24 cellular contexts compared by ENCODE assay signal in the genomic region with DNA sequence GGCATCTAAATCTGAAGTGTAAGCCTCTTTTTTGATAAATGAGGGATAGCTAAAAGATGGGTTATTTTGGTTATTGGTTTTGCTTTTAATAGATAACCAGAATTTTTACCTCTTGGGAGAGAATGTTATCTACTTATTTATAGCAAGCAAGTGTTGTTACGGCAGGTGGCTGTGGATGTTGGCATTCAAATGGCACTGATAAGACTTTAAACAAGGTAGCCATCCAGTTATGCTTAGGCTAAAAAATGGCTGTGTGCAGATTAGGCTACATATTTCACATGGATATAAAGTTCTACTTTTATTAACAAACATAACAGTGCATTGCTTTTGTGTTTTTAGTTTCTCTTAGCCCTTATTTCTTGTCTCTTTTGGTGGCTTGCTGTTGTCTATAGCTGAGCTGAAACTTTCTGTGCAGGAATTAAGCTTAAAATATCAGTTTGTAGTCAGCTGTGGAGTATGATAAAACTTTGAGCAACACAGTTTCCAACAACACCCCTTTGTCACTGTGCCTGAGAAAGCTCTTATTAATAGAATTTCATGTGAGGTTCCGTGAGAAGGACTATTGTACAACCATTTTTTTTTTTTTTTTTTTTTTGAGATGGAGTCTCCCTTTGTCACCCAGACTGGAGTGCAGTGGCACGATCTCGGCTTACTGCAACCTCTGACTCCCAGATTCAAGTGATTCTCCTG.
"Had no signal": no experiment of that assay in that cellular context is flagged by ENCODE, and none has a peak within 500 bp of the region (broad histone marks: within the 10 kb centered on the region; RNA-seq: fewer than 3 reads in every experiment).

No MANE protein-coding gene starts in this region.

- ATAC-seq: activated CD8-positive, alpha-beta T cell treated with anti-CD3 and anti-CD28 coated beads, Interleukin-2, amount 10 ng/mL, durations not matched to agents 7 days and 5 days; body of pancreas; WTC11 had no signal

- DNase-seq: activated CD4-positive, alpha-beta T cell treated with anti-CD3 and anti-CD28 coated beads for 48 hours; activated CD4-positive, alpha-beta T cell treated with anti-CD3 and anti-CD28 coated beads, Interleukin-2, amount 50 U/mL, for 4 hours; activated CD4-positive, CD25-positive, alpha-beta regulatory T cell treated with anti-CD3 and anti-CD28 coated beads, Interleukin-2, amount 50 U/mL, for 72 hours; activated CD8-positive, alpha-beta memory T cell treated with anti-CD3 and anti-CD28 coated beads, Interleukin-2, amount 50 U/mL, for 48 hours; activated CD8-positive, alpha-beta T cell treated with anti-CD3 and anti-CD28 coated beads, Interleukin-2, amount 10 ng/mL, durations not matched to agents 7 days and 5 days; activated naive CD4-positive, alpha-beta T cell treated with anti-CD3 and anti-CD28 coated beads, Interleukin-2, amount 50 U/mL, for 16 hours; activated naive CD8-positive, alpha-beta T cell treated with anti-CD3 and anti-CD28 coated beads, Interleukin-2, amount 10 ng/mL, durations not matched to agents 7 days and 5 days; activated T-cell treated with anti-CD3 and anti-CD28 coated beads, Interleukin-2, amount 50 U/mL, for 1 hour; adrenal gland; anterior cingulate cortex; Karpas-422; NCI-H1105 treated with DMSO at 0.1 percent for 48 hours; NCI-H1436 treated with DMSO at 0.1 percent for 48 hours; NCI-H187; NCI-H2081; NCI-H510A treated with DMSO at 0.1 percent for 48 hours; NCI-H69; Peyer's patch; Right ventricle myocardium superior had no signal

- H3K4me3 Mint-ChIP-seq: activated CD8-positive, alpha-beta T cell treated with anti-CD3 and anti-CD28 coated beads, Interleukin-2, amount 10 ng/mL, durations not matched to agents 7 days and 5 days; activated naive CD8-positive, alpha-beta T cell treated with anti-CD3 and anti-CD28 coated beads, Interleukin-2, amount 10 ng/mL, durations not matched to agents 7 days and 5 days; T-helper 1 cell treated with Interleukin-12 subunit alpha and Interleukin-12 subunit beta and Interleukin-4 antibody, amounts not matched to agents 30 μg/mL and 1 μg/mL, for 36 hours; WTC11 had no signal

- H3K27ac ChIP-seq: adrenal gland, body of pancreas, Peyer's patch, RWPE1, SJSA1 had no signal

- H3K27ac Mint-ChIP-seq: activated CD8-positive, alpha-beta T cell treated with anti-CD3 and anti-CD28 coated beads, Interleukin-2, amount 10 ng/mL, durations not matched to agents 7 days and 5 days; activated naive CD8-positive, alpha-beta T cell treated with anti-CD3 and anti-CD28 coated beads, Interleukin-2, amount 10 ng/mL, durations not matched to agents 7 days and 5 days; T-helper 1 cell treated with Interleukin-12 subunit alpha and Interleukin-12 subunit beta and Interleukin-4 antibody, amounts not matched to agents 30 μg/mL and 1 μg/mL, for 36 hours; WTC11 had no signal

- H3K4me3 ChIP-seq: adrenal gland, body of pancreas, Peyer's patch, SJSA1 had no signal

- H3K27me3 ChIP-seq: adrenal gland, body of pancreas, Peyer's patch, SJSA1 had no signal

- H3K27me3 Mint-ChIP-seq: activated naive CD8-positive, alpha-beta T cell treated with anti-CD3 and anti-CD28 coated beads, Interleukin-2, amount 10 ng/mL, durations not matched to agents 7 days and 5 days had no signal

- H3K9me3 Mint-ChIP-seq: activated naive CD8-positive, alpha-beta T cell treated with anti-CD3 and anti-CD28 coated beads, Interleukin-2, amount 10 ng/mL, durations not matched to agents 7 days and 5 days; T-helper 1 cell treated with Interleukin-12 subunit alpha and Interleukin-12 subunit beta and Interleukin-4 antibody, amounts not matched to agents 30 μg/mL and 1 μg/mL, for 36 hours had no signal

- H3K9me3 ChIP-seq: adrenal gland, body of pancreas, Peyer's patch, SJSA1 had no signal

- H3K36me3 ChIP-seq: adrenal gland, Peyer's patch, SJSA1 had no signal
